In the genomic region with DNA sequence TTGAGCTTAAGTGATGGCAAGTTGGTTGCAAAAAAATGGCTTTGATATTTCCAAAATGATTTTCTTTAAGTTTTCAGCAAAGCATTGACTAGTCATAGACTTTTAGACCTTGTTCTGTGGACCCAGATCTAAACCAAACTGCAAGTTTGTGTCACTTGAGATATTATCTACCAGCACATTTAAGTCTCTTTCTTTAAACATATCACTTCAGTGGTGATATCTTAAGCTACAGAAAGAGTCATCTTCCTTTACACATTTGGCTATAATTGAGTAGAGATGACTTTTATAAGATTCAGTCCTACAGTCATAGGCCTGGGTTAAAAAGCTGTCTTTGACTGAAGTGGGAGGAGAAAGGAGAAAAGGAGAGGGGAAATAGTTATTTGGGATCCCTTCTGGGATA, we compare ENCODE assay signal across 1 cellular context.
A peak's percentile ranks its signal among the peaks of the same experiment; 100 is the strongest.
TF ChIP-seq lines count a peak whose summit lies in the region.

No MANE protein-coding gene starts in this region.

TF ChIP-seq in K562, 482 proteins besides CTCF, POLR2A, EP300 and RAD21 (continued from another document):
- TF ChIP-seq, protein P1, sequence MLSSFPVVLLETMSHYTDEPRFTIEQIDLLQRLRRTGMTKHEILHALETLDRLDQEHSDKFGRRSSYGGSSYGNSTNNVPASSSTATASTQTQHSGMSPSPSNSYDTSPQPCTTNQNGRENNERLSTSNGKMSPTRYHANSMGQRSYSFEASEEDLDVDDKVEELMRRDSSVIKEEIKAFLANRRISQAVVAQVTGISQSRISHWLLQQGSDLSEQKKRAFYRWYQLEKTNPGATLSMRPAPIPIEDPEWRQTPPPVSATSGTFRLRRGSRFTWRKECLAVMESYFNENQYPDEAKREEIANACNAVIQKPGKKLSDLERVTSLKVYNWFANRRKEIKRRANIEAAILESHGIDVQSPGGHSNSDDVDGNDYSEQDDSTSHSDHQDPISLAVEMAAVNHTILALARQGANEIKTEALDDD (IDR thresholded peaks at IDR 0.05) = peak; percentile 71
- TF ChIP-seq DPF2 (IDR thresholded peaks at IDR 0.05) (peak; percentile 13; the same call in 1 of the 2 replicates), CBFA2T3 (IDR thresholded peaks at IDR 0.05) (peak; percentile 35), KLF1 (tag; IDR thresholded peaks at IDR 0.05) (no peak), ARID1B (IDR thresholded peaks at IDR 0.05) (peak; percentile 37; the same call in 1 of the 2 replicates), ZNF445 (CRISPR knock-in tag; IDR thresholded peaks at IDR 0.05; ENCODE audit: low read depth) (no peak), ZNF143 (CRISPR knock-in tag; IDR thresholded peaks at IDR 0.05) (no peak), HDAC3 (IDR thresholded peaks at IDR 0.05; ENCODE audit: borderline replicate concordance, partially characterized antibody) (no peak)
